Comparison of ENCODE assay signal across 1 cellular context in the genomic region with DNA sequence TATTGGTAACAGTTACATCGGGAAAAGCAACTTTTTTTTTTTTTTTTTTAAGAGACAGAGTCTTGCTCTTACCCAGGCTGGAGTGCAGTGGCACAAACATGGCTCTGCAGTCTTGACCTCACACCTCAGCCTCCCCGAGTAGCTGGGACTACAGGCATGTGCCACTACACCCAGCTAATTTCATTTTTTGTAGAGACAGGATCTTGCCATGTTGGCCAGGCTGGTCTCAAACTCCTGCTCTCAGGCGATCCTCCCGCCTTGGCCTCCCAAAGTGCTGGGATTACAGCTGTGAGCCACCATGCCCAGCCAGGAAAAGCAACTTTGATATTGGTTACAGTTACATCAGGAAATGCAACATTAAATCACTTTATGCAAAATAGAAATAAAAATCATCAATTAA.
TF ChIP-seq lines count a peak whose summit lies in the region.

No MANE protein-coding gene starts in this region.

TF ChIP-seq in HepG2, 621 proteins besides CTCF, POLR2A, EP300 and RAD21:
- TF ChIP-seq ZNF121 (CRISPR knock-in tag; IDR thresholded peaks at IDR 0.05): peak; percentile 56
- no peak for TF ChIP-seq MIER2 (CRISPR knock-in tag; IDR thresholded peaks at IDR 0.05)
- TF ChIP-seq ZNF331 (CRISPR knock-in tag; IDR thresholded peaks at IDR 0.05): no peak
- no peak for TF ChIP-seq TEAD2 (CRISPR knock-in tag; IDR thresholded peaks at IDR 0.05)
- no peak for TF ChIP-seq MAFK (conservative IDR thresholded peaks at IDR 0.05 in 1 of 2, IDR thresholded peaks at IDR 0.05 in 1 of 2; ENCODE audit: low read length in 2 of 2)
